ENCODE assay signal across 1 cellular context in genomic region chr2:183078467-183079334, GRCh38.
TF ChIP-seq lines count a peak whose summit lies in the region.

A gene with protein sequence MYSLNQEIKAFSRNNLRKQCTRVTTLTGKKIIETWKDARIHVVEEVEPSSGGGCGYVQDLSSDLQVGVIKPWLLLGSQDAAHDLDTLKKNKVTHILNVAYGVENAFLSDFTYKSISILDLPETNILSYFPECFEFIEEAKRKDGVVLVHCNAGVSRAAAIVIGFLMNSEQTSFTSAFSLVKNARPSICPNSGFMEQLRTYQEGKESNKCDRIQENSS (plus strand): TSS chr2:183078747. CDS start chr2:183078934, 187 bp downstream.

TF ChIP-seq in HepG2, 621 proteins besides CTCF, POLR2A, EP300 and RAD21 (continued from another document and continues in another):
- TF ChIP-seq ZBTB25 (CRISPR knock-in tag; IDR thresholded peaks at IDR 0.05), result peak; percentile 53; the same call in 1 of the 2 replicates
- TF ChIP-seq RXRA (CRISPR knock-in tag; IDR thresholded peaks at IDR 0.05), result peak; percentile 38; the same call in 1 of the 2 replicates
- peak; percentile 44; the same call in 1 of the 2 replicates for TF ChIP-seq SMAD1 (CRISPR knock-in tag; IDR thresholded peaks at IDR 0.05; ENCODE audit: borderline replicate concordance, low read depth)
- TF ChIP-seq PPARG (CRISPR knock-in tag; conservative IDR thresholded peaks at IDR 0.05), result peak; percentile 20; the same call in 1 of the 2 replicates
- TF ChIP-seq, protein P1, sequence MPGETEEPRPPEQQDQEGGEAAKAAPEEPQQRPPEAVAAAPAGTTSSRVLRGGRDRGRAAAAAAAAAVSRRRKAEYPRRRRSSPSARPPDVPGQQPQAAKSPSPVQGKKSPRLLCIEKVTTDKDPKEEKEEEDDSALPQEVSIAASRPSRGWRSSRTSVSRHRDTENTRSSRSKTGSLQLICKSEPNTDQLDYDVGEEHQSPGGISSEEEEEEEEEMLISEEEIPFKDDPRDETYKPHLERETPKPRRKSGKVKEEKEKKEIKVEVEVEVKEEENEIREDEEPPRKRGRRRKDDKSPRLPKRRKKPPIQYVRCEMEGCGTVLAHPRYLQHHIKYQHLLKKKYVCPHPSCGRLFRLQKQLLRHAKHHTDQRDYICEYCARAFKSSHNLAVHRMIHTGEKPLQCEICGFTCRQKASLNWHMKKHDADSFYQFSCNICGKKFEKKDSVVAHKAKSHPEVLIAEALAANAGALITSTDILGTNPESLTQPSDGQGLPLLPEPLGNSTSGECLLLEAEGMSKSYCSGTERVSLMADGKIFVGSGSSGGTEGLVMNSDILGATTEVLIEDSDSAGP (CRISPR knock-in tag; IDR thresholded peaks at IDR 0.05; ENCODE audit: borderline replicate concordance), result peak; percentile 36; the same call in 1 of the 2 replicates
- 0 out of 4 replicates have a peak, but pooled peaks have one; percentile 2 to 6 for TF ChIP-seq MAFK (conservative IDR thresholded peaks at IDR 0.05 in 1 of 2, IDR thresholded peaks at IDR 0.05 in 1 of 2; ENCODE audit: low read length in 2 of 2)
- 0 out of 2 replicates have a peak, but pooled peaks have one; percentile 25 for TF ChIP-seq ZNF276 (CRISPR knock-in tag; IDR thresholded peaks at IDR 0.05; ENCODE audit: low read depth)
- TF ChIP-seq NR2F6 (IDR thresholded peaks at IDR 0.05), result peak; percentile 30; the same call in 1 of the 2 replicates
- no peak for TF ChIP-seq NR2F6 (CRISPR knock-in tag; IDR thresholded peaks at IDR 0.05)
- TF ChIP-seq ATF5 (CRISPR knock-in tag; IDR thresholded peaks at IDR 0.05; ENCODE audit: low read depth), result no peak
- 0 out of 2 replicates have a peak, but pooled peaks have one; percentile 47 for TF ChIP-seq GATA4 (IDR thresholded peaks at IDR 0.05; ENCODE audit: borderline replicate concordance, low read depth)
- peak; percentile 73; the same call in 1 of the 2 replicates for TF ChIP-seq KDM5B (CRISPR knock-in tag; IDR thresholded peaks at IDR 0.05; ENCODE audit: borderline replicate concordance)
- 0 out of 2 replicates have a peak, but pooled peaks have one; percentile 37 for TF ChIP-seq ZIK1 (CRISPR knock-in tag; IDR thresholded peaks at IDR 0.05; ENCODE audit: borderline replicate concordance, low read depth)
- TF ChIP-seq ZNF383 (CRISPR knock-in tag; IDR thresholded peaks at IDR 0.05; ENCODE audit: borderline replicate concordance), result no peak
- TF ChIP-seq ZNF460 (CRISPR knock-in tag; IDR thresholded peaks at IDR 0.05; ENCODE audit: borderline replicate concordance), result no peak
- TF ChIP-seq MLLT10 (CRISPR knock-in tag; IDR thresholded peaks at IDR 0.05), result no peak
- TF ChIP-seq RFX5 (IDR thresholded peaks at IDR 0.05; ENCODE audit: low read depth, low read length), result peak; percentile 50; the same call in 1 of the 2 replicates
- TF ChIP-seq ZNF564 (CRISPR knock-in tag; IDR thresholded peaks at IDR 0.05), result 0 out of 2 replicates have a peak, but pooled peaks have one; percentile 64
- no peak for TF ChIP-seq ZNF503 (CRISPR knock-in tag; IDR thresholded peaks at IDR 0.05)
- TF ChIP-seq ZNF589 (CRISPR knock-in tag; conservative IDR thresholded peaks at IDR 0.05), result no peak
- TF ChIP-seq, protein P2, sequence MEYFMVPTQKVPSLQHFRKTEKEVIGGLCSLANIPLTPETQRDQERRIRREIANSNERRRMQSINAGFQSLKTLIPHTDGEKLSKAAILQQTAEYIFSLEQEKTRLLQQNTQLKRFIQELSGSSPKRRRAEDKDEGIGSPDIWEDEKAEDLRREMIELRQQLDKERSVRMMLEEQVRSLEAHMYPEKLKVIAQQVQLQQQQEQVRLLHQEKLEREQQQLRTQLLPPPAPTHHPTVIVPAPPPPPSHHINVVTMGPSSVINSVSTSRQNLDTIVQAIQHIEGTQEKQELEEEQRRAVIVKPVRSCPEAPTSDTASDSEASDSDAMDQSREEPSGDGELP (IDR thresholded peaks at IDR 0.05; ENCODE audit: borderline replicate concordance, low read depth), result peak; percentile 43; the same call in 1 of the 2 replicates
- TF ChIP-seq ZNF75D (CRISPR knock-in tag; IDR thresholded peaks at IDR 0.05; ENCODE audit: borderline replicate concordance), result no peak
- no peak for TF ChIP-seq MXD4 (CRISPR knock-in tag; IDR thresholded peaks at IDR 0.05)
- TF ChIP-seq NCOA1 (CRISPR knock-in tag; IDR thresholded peaks at IDR 0.05), result peak; percentile 31; the same call in 1 of the 2 replicates
- TF ChIP-seq, protein P3, sequence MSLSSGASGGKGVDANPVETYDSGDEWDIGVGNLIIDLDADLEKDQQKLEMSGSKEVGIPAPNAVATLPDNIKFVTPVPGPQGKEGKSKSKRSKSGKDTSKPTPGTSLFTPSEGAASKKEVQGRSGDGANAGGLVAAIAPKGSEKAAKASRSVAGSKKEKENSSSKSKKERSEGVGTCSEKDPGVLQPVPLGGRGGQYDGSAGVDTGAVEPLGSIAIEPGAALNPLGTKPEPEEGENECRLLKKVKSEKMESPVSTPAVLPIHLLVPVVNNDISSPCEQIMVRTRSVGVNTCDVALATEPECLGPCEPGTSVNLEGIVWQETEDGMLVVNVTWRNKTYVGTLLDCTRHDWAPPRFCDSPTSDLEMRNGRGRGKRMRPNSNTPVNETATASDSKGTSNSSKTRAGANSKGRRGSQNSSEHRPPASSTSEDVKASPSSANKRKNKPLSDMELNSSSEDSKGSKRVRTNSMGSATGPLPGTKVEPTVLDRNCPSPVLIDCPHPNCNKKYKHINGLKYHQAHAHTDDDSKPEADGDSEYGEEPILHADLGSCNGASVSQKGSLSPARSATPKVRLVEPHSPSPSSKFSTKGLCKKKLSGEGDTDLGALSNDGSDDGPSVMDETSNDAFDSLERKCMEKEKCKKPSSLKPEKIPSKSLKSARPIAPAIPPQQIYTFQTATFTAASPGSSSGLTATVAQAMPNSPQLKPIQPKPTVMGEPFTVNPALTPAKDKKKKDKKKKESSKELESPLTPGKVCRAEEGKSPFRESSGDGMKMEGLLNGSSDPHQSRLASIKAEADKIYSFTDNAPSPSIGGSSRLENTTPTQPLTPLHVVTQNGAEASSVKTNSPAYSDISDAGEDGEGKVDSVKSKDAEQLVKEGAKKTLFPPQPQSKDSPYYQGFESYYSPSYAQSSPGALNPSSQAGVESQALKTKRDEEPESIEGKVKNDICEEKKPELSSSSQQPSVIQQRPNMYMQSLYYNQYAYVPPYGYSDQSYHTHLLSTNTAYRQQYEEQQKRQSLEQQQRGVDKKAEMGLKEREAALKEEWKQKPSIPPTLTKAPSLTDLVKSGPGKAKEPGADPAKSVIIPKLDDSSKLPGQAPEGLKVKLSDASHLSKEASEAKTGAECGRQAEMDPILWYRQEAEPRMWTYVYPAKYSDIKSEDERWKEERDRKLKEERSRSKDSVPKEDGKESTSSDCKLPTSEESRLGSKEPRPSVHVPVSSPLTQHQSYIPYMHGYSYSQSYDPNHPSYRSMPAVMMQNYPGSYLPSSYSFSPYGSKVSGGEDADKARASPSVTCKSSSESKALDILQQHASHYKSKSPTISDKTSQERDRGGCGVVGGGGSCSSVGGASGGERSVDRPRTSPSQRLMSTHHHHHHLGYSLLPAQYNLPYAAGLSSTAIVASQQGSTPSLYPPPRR (CRISPR knock-in tag; IDR thresholded peaks at IDR 0.05; ENCODE audit: borderline replicate concordance), result no peak
- TF ChIP-seq, protein P4, sequence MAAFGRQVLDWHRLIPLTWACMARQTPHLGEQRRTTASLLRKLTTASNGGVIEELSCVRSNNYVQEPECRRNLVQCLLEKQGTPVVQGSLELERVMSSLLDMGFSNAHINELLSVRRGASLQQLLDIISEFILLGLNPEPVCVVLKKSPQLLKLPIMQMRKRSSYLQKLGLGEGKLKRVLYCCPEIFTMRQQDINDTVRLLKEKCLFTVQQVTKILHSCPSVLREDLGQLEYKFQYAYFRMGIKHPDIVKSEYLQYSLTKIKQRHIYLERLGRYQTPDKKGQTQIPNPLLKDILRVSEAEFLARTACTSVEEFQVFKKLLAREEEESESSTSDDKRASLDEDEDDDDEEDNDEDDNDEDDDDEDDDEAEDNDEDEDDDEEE (CRISPR knock-in tag; IDR thresholded peaks at IDR 0.05), result peak; percentile 83; the same call in 1 of the 2 replicates
- no peak for TF ChIP-seq JUN (CRISPR knock-in tag; IDR thresholded peaks at IDR 0.05)
- no peak for TF ChIP-seq ADNP (CRISPR knock-in tag; IDR thresholded peaks at IDR 0.05)
- TF ChIP-seq, protein P5, sequence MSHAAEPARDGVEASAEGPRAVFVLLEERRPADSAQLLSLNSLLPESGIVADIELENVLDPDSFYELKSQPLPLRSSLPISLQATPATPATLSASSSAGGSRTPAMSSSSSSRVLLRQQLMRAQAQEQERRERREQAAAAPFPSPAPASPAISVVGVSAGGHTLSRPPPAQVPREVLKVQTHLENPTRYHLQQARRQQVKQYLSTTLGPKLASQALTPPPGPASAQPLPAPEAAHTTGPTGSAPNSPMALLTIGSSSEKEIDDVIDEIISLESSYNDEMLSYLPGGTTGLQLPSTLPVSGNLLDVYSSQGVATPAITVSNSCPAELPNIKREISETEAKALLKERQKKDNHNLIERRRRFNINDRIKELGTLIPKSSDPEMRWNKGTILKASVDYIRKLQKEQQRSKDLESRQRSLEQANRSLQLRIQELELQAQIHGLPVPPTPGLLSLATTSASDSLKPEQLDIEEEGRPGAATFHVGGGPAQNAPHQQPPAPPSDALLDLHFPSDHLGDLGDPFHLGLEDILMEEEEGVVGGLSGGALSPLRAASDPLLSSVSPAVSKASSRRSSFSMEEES (CRISPR knock-in tag; IDR thresholded peaks at IDR 0.05), result peak; percentile 58; the same call in 1 of the 2 replicates
- TF ChIP-seq POGZ (CRISPR knock-in tag; IDR thresholded peaks at IDR 0.05), result peak; percentile 56
- TF ChIP-seq ZNF788 (CRISPR knock-in tag; IDR thresholded peaks at IDR 0.05; ENCODE audit: borderline replicate concordance), result peak; percentile 69; the same call in 1 of the 2 replicates
- no peak; the same call in 1 of the 2 replicates for TF ChIP-seq ZNF274 (CRISPR knock-in tag; IDR thresholded peaks at IDR 0.05)
- peak; percentile 99 for TF ChIP-seq POLR2AphosphoS5 (IDR thresholded peaks at IDR 0.05; ENCODE audit: low read depth, low read length)
- TF ChIP-seq FOXA3 (CRISPR knock-in tag; IDR thresholded peaks at IDR 0.05), result peak; percentile 23
- TF ChIP-seq NFIC (IDR thresholded peaks at IDR 0.05; ENCODE audit: low read length), result 0 out of 2 replicates have a peak, but pooled peaks have one; percentile 1
- TF ChIP-seq, protein P6, sequence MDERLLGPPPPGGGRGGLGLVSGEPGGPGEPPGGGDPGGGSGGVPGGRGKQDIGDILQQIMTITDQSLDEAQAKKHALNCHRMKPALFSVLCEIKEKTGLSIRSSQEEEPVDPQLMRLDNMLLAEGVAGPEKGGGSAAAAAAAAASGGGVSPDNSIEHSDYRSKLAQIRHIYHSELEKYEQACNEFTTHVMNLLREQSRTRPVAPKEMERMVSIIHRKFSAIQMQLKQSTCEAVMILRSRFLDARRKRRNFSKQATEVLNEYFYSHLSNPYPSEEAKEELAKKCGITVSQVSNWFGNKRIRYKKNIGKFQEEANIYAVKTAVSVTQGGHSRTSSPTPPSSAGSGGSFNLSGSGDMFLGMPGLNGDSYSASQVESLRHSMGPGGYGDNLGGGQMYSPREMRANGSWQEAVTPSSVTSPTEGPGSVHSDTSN (CRISPR knock-in tag; IDR thresholded peaks at IDR 0.05), result 0 out of 2 replicates have a peak, but pooled peaks have one; percentile 7
- TF ChIP-seq SALL2 (CRISPR knock-in tag; IDR thresholded peaks at IDR 0.05), result 0 out of 2 replicates have a peak, but pooled peaks have one; percentile 52
- TF ChIP-seq IRX3 (CRISPR knock-in tag; IDR thresholded peaks at IDR 0.05; ENCODE audit: borderline replicate concordance, low read depth), result no peak
- TF ChIP-seq RBM22 (optimal IDR thresholded peaks at IDR 0.05; ENCODE audit: low read length), result no peak
- 0 out of 2 replicates have a peak, but pooled peaks have one; percentile 27 for TF ChIP-seq MEF2D (CRISPR knock-in tag; IDR thresholded peaks at IDR 0.05)
- TF ChIP-seq KMT2A (CRISPR knock-in tag; IDR thresholded peaks at IDR 0.05), result peak; percentile 85; the same call in 1 of the 2 replicates
- TF ChIP-seq RBAK (CRISPR knock-in tag; IDR thresholded peaks at IDR 0.05), result 0 out of 2 replicates have a peak, but pooled peaks have one; percentile 55
- peak; percentile 96 for TF ChIP-seq POLR2G (IDR thresholded peaks at IDR 0.05; ENCODE audit: low read depth, low read length)
- TF ChIP-seq SAP130 (CRISPR knock-in tag; IDR thresholded peaks at IDR 0.05; ENCODE audit: low read depth), result peak; percentile 85
- peak; percentile 74; the same call in 1 of the 2 replicates for TF ChIP-seq YEATS2 (CRISPR knock-in tag; IDR thresholded peaks at IDR 0.05; ENCODE audit: borderline replicate concordance)
